In the genomic region with DNA sequence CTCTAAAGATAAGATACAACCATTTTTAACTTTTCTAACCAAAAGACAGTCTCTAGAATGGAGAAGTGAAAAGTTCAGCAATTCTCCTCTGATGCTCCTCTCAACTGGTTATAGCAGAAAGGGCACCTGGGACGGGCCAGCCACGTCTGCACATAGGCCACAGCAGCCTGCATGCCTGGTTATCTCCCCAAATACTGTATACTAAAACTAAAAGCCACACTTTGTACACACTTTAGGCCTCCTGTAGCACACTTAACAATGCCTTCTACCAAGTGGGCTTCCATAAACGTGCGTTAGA, we compare ENCODE assay signal across 9 cellular contexts.
DNase-seq lines count a peak whose midpoint lies in the region; ATAC-seq and TF ChIP-seq lines count a peak whose summit lies in the region.
"Had no signal": no experiment of that assay in that cellular context is flagged by ENCODE, and none has a peak within 500 bp of the region (broad histone marks: within the 10 kb centered on the region; RNA-seq: fewer than 3 reads in every experiment).

No MANE protein-coding gene starts in this region.

- peaks cover 13% of the 10 kb centered on the region for H3K9me3 Mint-ChIP-seq in activated CD8-positive, alpha-beta T cell treated with anti-CD3 and anti-CD28 coated beads for 36 hours
- H3K9me3 Mint-ChIP-seq in MCF 10A (ENCODE audit: unreplicated experiment), result no peaks in the 10 kb centered on the region

- intact Hi-C loops in activated CD8-positive, alpha-beta T cell treated with anti-CD3 and anti-CD28 coated beads for 36 hours (cut with micrococcal nuclease), result no loop called here
- intact Hi-C loops in MCF 10A (cut with micrococcal nuclease), result no loop called here

- TF ChIP-seq CTCF in GM12865 (IDR thresholded peaks at IDR 0.05; ENCODE audit: insufficient read depth, low read depth, low read length, missing control alignments) (no peak), MCF 10A (IDR thresholded peaks at IDR 0.05; ENCODE audit: unreplicated experiment) (no peak)
- no peak for TF ChIP-seq CTCF in activated CD8-positive, alpha-beta T cell treated with anti-CD3 and anti-CD28 coated beads for 36 hours (IDR thresholded peaks at IDR 0.05)

- BruUV-seq in MCF 10A (replicated peaks; lab: Mats Ljungman, UMichigan), result no TSS peak

- H3K36me3 Mint-ChIP-seq in activated CD8-positive, alpha-beta T cell treated with anti-CD3 and anti-CD28 coated beads for 36 hours (ENCODE audit: low read depth), result peaks cover 68% of the 10 kb centered on the region
- H3K36me3 Mint-ChIP-seq in MCF 10A (ENCODE audit: insufficient read depth, unreplicated experiment), result no peaks in the 10 kb centered on the region

- peak overlapping the region; percentile 29 for H3K4me3 ChIP-seq in GM12865 (ENCODE audit: low read depth, low read length)

- CTCF ChIA-PET in activated CD8-positive, alpha-beta T cell treated with anti-CD3 and anti-CD28 coated beads for 36 hours (lab: Charles Lee), result interaction anchor here (1.5 kb wide), 1 partner anchor 18 kb away, joined by 9 read pairs; no protein-coding TSS in a partner anchor
- CTCF ChIA-PET in MCF 10A (lab: Yijun Ruan, JAX), result interaction anchor here (1.2 kb wide), 1 partner anchor 18 kb away, joined by 5 read pairs; no protein-coding TSS in a partner anchor

- peak; percentile 60 for DNase-seq in GM12865 (ENCODE audit: low read depth)
- no peak for DNase-seq in activated CD8-positive, alpha-beta T cell treated with anti-CD3 and anti-CD28 coated beads for 36 hours
- DNase-seq in activated gamma-delta T cell treated with Interleukin-2 at 50 U/mL for 16 hours, result no peak
- DNase-seq in GF-D8 (lab: John Stamatoyannopoulos, UW), result no peak
- DNase-seq in MCF 10A (ENCODE audit: unreplicated experiment), result no peak
- no peak for DNase-seq in stimulated activated CD4-positive, alpha-beta T cell treated with anti-CD3 and anti-CD28 coated beads, Interleukin-2, amount 100 ng/mL, for 24 hours
- DNase-seq: DMS79 treated with DMSO at 0.1 percent for 48 hours had no signal

- no peaks in the 10 kb centered on the region for H3K27me3 Mint-ChIP-seq in activated CD8-positive, alpha-beta T cell treated with anti-CD3 and anti-CD28 coated beads for 36 hours
- H3K27me3 Mint-ChIP-seq in MCF 10A (ENCODE audit: insufficient read depth, unreplicated experiment), result no peaks in the 10 kb centered on the region

- H3K27ac Mint-ChIP-seq in activated CD8-positive, alpha-beta T cell treated with anti-CD3 and anti-CD28 coated beads for 36 hours, result peak overlapping the region; percentile 75
- H3K27ac Mint-ChIP-seq in MCF 10A (ENCODE audit: low read depth, unreplicated experiment), result no peak overlapping the region

- ATAC-seq in GM19438 (IDR thresholded peaks at IDR 0.05; ENCODE audit: low read depth, unreplicated experiment), result peak; percentile 71
- peak; percentile 44 for ATAC-seq in HG03060 (IDR thresholded peaks at IDR 0.05; ENCODE audit: low read depth, unreplicated experiment)
- no peak for ATAC-seq in activated CD8-positive, alpha-beta T cell treated with anti-CD3 and anti-CD28 coated beads for 36 hours

- POLR2A ChIA-PET in activated CD8-positive, alpha-beta T cell treated with anti-CD3 and anti-CD28 coated beads for 36 hours (lab: Charles Lee), result no interaction called here
- POLR2A ChIA-PET in MCF 10A (lab: Yijun Ruan, JAX), result no interaction called here

- no peak overlapping the region for H3K4me3 Mint-ChIP-seq in activated CD8-positive, alpha-beta T cell treated with anti-CD3 and anti-CD28 coated beads for 36 hours
- H3K4me3 Mint-ChIP-seq in MCF 10A (ENCODE audit: unreplicated experiment), result no peak overlapping the region

- H3K4me1 Mint-ChIP-seq in activated CD8-positive, alpha-beta T cell treated with anti-CD3 and anti-CD28 coated beads for 36 hours (ENCODE audit: low read depth), result peaks cover 82% of the 10 kb centered on the region
- no peaks in the 10 kb centered on the region for H3K4me1 Mint-ChIP-seq in MCF 10A (ENCODE audit: insufficient read depth, unreplicated experiment)
